ENCODE assay signal across 8 cellular contexts in the genomic region with DNA sequence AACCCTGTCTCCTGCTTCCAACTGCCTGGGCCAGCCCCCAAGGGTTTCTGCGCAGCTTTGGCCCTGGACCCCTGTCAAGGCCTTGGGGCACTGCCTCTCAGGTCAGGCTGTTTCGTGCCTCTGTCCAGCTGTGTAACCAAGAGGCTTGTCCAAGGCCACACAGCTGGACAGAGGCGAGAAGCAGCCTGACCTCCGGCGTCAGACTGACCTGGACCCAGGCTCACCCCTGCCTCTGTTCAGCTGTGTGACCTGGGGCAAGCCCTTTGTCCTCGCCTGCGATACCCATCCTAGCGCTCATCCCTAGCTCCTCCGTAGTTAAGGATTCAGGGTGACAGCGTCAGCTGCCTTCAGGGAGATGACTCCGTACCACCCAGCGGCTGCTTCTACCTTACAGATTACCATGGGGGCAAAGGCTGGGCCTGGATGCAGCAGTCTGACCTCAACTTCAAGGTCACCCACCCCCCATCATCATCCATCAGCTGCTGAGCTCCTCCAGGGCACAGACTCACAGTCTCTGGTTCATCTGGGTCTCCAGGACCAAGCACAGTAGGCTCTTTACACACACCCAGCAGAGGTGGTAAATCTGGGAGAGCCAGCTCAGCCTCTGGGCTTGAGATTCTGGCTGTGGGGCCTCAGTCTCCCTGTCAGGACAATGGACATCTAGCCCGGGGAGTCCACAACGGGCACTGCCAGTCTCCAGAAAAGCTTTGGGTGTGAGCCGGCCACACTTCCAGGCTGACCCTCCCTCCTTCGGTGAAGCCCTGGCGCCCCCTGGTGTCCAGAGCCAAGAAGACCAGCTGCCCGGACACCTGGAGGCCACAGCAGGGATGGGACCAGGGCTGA. TPM values are rescaled to one million over a fixed set of nuclear protein-coding genes. Genes with fewer than 3 reads are reported as not detected.
DNase-seq lines count a peak whose midpoint lies in the region; ATAC-seq and TF ChIP-seq lines count a peak whose summit lies in the region.

No MANE protein-coding gene starts in this region.

- peak; percentile 90 for DNase-seq in D341Med (ENCODE audit: low spot score)
- DNase-seq in HFFc6, result peak; percentile 76
- DNase-seq in NCI-H226, result peak; percentile 64
- peak; percentile 89 for DNase-seq in activated CD4-positive, CD25-positive, alpha-beta regulatory T cell treated with anti-CD3 and anti-CD28 coated beads, Interleukin-2, amount 50 U/mL, for 72 hours
- DNase-seq in central memory CD4-positive, alpha-beta T cell, result peak; percentile 58
- peak; percentile 85 to 90 for DNase-seq in stimulated activated CD4-positive, alpha-beta T cell treated with anti-CD3 and anti-CD28 coated beads, Interleukin-2, amount 100 ng/mL, for 48 hours

- peak overlapping the region; percentile 0 for H3K27ac ChIP-seq in layer of hippocampus (ENCODE audit: low read depth, low read length)

- no peaks in the 10 kb centered on the region for H3K27me3 ChIP-seq in layer of hippocampus (ENCODE audit: control insufficient read depth, insufficient read depth, low read length)

- H3K4me3 Mint-ChIP-seq in HFFc6, result no peak overlapping the region

- peak overlapping the region; percentile 13; the same call in 1 of the 2 replicates for H3K27ac Mint-ChIP-seq in HFFc6

- H3K27me3 Mint-ChIP-seq in HFFc6 (ENCODE audit: insufficient read depth), result no peaks in the 10 kb centered on the region; the same call in none of the 2 replicates

- TF ChIP-seq CTCF in HFFc6 (IDR thresholded peaks at IDR 0.05), result peak; percentile 95

- no peaks in the 10 kb centered on the region for H3K9me3 Mint-ChIP-seq in HFFc6

- H3K36me3 Mint-ChIP-seq in HFFc6 (ENCODE audit: low read depth), result peaks cover 9% of the 10 kb centered on the region; the same call in 1 of the 2 replicates

- ATAC-seq in HG03139 (IDR thresholded peaks at IDR 0.05; ENCODE audit: unreplicated experiment), result no peak

- H3K4me1 Mint-ChIP-seq in HFFc6 (ENCODE audit: low read depth), result peaks cover 6% of the 10 kb centered on the region; the same call in 1 of the 2 replicates

RNA-seq across cellular contexts. Expression of gene AK1, which starts 7.9 kb away (rescaled TPM):
- 100 to 1,000 TPM; 109 to 130 (median 124) TPM for total RNA-seq in HFFc6 (2021; fragmentation: NEBNext Ultra II Directional; extraction: Animal tissue kit (Norgen Biotek cat#: 25700))

RNA-seq across cellular contexts. Expression of gene ENG, which starts 15.1 kb away (rescaled TPM):
- total RNA-seq in HFFc6 (2021; fragmentation: NEBNext Ultra II Directional; extraction: Animal tissue kit (Norgen Biotek cat#: 25700)), result 100 to 1,000 TPM; 205 to 249 (median 227) TPM

RNA-seq across cellular contexts. Expression of gene ST6GALNAC6, which starts 29.9 kb away (rescaled TPM):
- 10 to 100 TPM; 29.3 to 40.6 (median 34.2) TPM for total RNA-seq in HFFc6 (2021; fragmentation: NEBNext Ultra II Directional; extraction: Animal tissue kit (Norgen Biotek cat#: 25700))

RNA-seq across cellular contexts. Expression of gene ST6GALNAC4, which starts 47.3 kb away (rescaled TPM):
- total RNA-seq in HFFc6 (2021; fragmentation: NEBNext Ultra II Directional; extraction: Animal tissue kit (Norgen Biotek cat#: 25700)), result 10 to 100 TPM; 22.9 to 33.4 (median 27.7) TPM
